In genomic region chr14:102049258-102050025, GRCh38 we compare ENCODE assay signal across 25 cellular contexts. TPM values are rescaled to one million over a fixed set of nuclear protein-coding genes. Genes with fewer than 3 reads are reported as not detected.
DNase-seq lines count a peak whose midpoint lies in the region; ATAC-seq and TF ChIP-seq lines count a peak whose summit lies in the region.
"Had no signal": no experiment of that assay in that cellular context is flagged by ENCODE, and none has a peak within 500 bp of the region (broad histone marks: within the 10 kb centered on the region; RNA-seq: fewer than 3 reads in every experiment).

No MANE protein-coding gene starts in this region.

- intact Hi-C loops in Panc1 (cut with micrococcal nuclease; ENCODE audit: unreplicated experiment) (no loop called here), head of caudate nucleus (cut with DNase I) (loop anchor here (10.0 kb wide), 1 partner anchor 85 kb away; the partner anchor contains the start of gene DYNC1H1)

- POLR2A ChIA-PET in Panc1 (lab: Charles Lee): no interaction called here

- no peak for TF ChIP-seq CTCF in Panc1 (IDR thresholded peaks at IDR 0.05)

- H3K9me3 Mint-ChIP-seq in activated naive CD8-positive, alpha-beta T cell treated with anti-CD3 and anti-CD28 coated beads, Interleukin-2, amount 50 U/mL, for 24 hours: no peaks in the 10 kb centered on the region
- H3K9me3 Mint-ChIP-seq: activated naive CD4-positive, alpha-beta T cell treated with anti-CD3 and anti-CD28 coated beads, Interleukin-2, amount 50 U/mL, for 72 hours; CD4-positive, CD25-positive, alpha-beta regulatory T cell; immature natural killer cell; nephron had no signal

- H3K36me3 Mint-ChIP-seq in activated naive CD8-positive, alpha-beta T cell treated with anti-CD3 and anti-CD28 coated beads, Interleukin-2, amount 50 U/mL, for 24 hours (ENCODE audit: low read depth): peaks cover 39% of the 10 kb centered on the region

- H3K27me3 ChIP-seq in Panc1 (ENCODE audit: control insufficient read depth, insufficient read depth, low read length): no peaks in the 10 kb centered on the region

- H3K27ac Mint-ChIP-seq in activated naive CD8-positive, alpha-beta T cell treated with anti-CD3 and anti-CD28 coated beads, Interleukin-2, amount 50 U/mL, for 24 hours: no peak overlapping the region

- H3K4me3 ChIP-seq in Panc1 (ENCODE audit: low read depth in 2 of 2, low read length in 2 of 2): no peak overlapping the region

- in situ Hi-C loops in Panc1 (cut with HindIII; ENCODE audit: low pct_unique_long_range_greater_than_20kb, low sequenced_read_pairs): no loop called here

- no peak overlapping the region for H3K27ac ChIP-seq in Panc1 (ENCODE audit: low read length)
- H3K27ac ChIP-seq: parathyroid adenoma had no signal

- no peaks in the 10 kb centered on the region for H3K9me3 ChIP-seq in Panc1 (ENCODE audit: control insufficient read depth, insufficient read depth, low read depth, low read length)

- H3K4me1 ChIP-seq in Panc1 (ENCODE audit: control insufficient read depth, insufficient read depth, low read length): no peaks in the 10 kb centered on the region
- H3K4me1 ChIP-seq: parathyroid adenoma had no signal

- peak; percentile 63 for DNase-seq in Ammon's horn (ENCODE audit: low spot score)
- no peak for DNase-seq in Panc1 (ENCODE audit: low read depth, low spot score)
- DNase-seq in head of caudate nucleus: peak; percentile 46 to 93 (median 74)
- DNase-seq in putamen (ENCODE audit: low spot score): peak; percentile 52
- DNase-seq in activated naive CD8-positive, alpha-beta T cell treated with anti-CD3 and anti-CD28 coated beads, Interleukin-2, amount 50 U/mL, for 24 hours: no peak
- DNase-seq: activated CD4-positive, alpha-beta T cell treated with anti-CD3 and anti-CD28 coated beads for 1 hour; CD4-positive, CD25-positive, alpha-beta regulatory T cell; immature natural killer cell; Karpas-422; left colon; mammary epithelial cell; MV-4-11; NCI-H1436 treated with DMSO at 0.1 percent for 48 hours; NCI-H2107; NCI-H345; NCI-H774; right cardiac atrium; SIG-M5; stimulated activated CD4-positive, alpha-beta T cell treated with anti-CD3 and anti-CD28 coated beads, Interleukin-4, amount 100 ng/mL, for 1 hour; trophoblast cell had no signal

- H3K4me1 Mint-ChIP-seq in activated naive CD8-positive, alpha-beta T cell treated with anti-CD3 and anti-CD28 coated beads, Interleukin-2, amount 50 U/mL, for 24 hours: no peaks in the 10 kb centered on the region
- H3K4me1 Mint-ChIP-seq: CD4-positive, CD25-positive, alpha-beta regulatory T cell; immature natural killer cell; nephron had no signal

- no peaks in the 10 kb centered on the region for H3K27me3 Mint-ChIP-seq in activated naive CD8-positive, alpha-beta T cell treated with anti-CD3 and anti-CD28 coated beads, Interleukin-2, amount 50 U/mL, for 24 hours
- H3K27me3 Mint-ChIP-seq: CD4-positive, CD25-positive, alpha-beta regulatory T cell had no signal

- peaks cover 7% of the 10 kb centered on the region; the same call in 1 of the 2 replicates for H3K36me3 ChIP-seq in Panc1 (ENCODE audit: control insufficient read depth, insufficient read depth, low read length)

- no TSS peak for BruUV-seq in Panc1 (replicated peaks; lab: Mats Ljungman, UMichigan)

- CTCF ChIA-PET in Panc1 (lab: Charles Lee): no interaction called here

- ATAC-seq in Panc1 (0 out of 2 replicates have a peak, but pooled peaks have one; percentile 23), GM21423 (IDR thresholded peaks at IDR 0.05; ENCODE audit: unreplicated experiment) (no peak), GM18498 (IDR thresholded peaks at IDR 0.05; ENCODE audit: unreplicated experiment) (no peak)
- no peak for ATAC-seq in activated naive CD8-positive, alpha-beta T cell treated with anti-CD3 and anti-CD28 coated beads, Interleukin-2, amount 50 U/mL, for 24 hours
- ATAC-seq: activated naive CD4-positive, alpha-beta T cell treated with anti-CD3 and anti-CD28 coated beads, Interleukin-2, amount 50 U/mL, for 72 hours; left colon; right cardiac atrium had no signal

- no peak overlapping the region for H3K4me3 Mint-ChIP-seq in activated naive CD8-positive, alpha-beta T cell treated with anti-CD3 and anti-CD28 coated beads, Interleukin-2, amount 50 U/mL, for 24 hours
- H3K4me3 Mint-ChIP-seq: CD4-positive, CD25-positive, alpha-beta regulatory T cell; immature natural killer cell; nephron had no signal

RNA-seq across cellular contexts. Expression of gene HSP90AA1, which starts 37.4 kb away (rescaled TPM):
- 383 TPM for total RNA-seq in Panc1 (2021; ENCODE audit: unreplicated experiment)
- polyA plus RNA-seq in Panc1 (2012; ENCODE audit: insufficient read length): 314 TPM

Comparison
In these comparisons a context has a peak if more than half of its experiments do, and no peak if none do; other contexts are left out.
1. DNase-seq: peak in Ammon's horn (single experiment), head of caudate nucleus (42 of 42) and putamen (single experiment); none in Panc1 (single experiment) and activated naive CD8-positive, alpha-beta T cell treated with anti-CD3 and anti-CD28 coated beads, Interleukin-2, amount 50 U/mL, for 24 hours (single experiment).